15 cellular contexts compared by ENCODE assay signal in the genomic region with DNA sequence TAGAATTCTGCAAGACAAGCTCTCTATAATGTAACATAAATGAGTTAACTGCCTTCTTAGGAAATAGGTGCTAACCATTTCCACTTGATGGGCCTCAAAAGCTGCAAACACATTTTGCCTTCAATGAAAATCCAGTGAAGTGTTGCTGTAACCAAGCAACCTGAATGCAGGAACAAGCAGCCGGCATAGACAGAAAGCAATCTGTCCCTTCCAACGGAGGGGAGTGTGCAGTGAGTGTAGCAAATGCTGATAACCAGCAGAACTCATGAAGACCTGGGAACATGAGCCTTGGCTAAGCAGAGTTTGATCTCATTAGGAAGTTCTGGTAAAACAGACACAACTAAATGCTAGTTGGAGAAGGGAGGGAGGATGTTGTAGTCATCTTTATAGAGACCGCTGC.
A peak's percentile ranks its signal among the peaks of the same experiment; 100 is the strongest.
DNase-seq lines count a peak whose midpoint lies in the region; ATAC-seq and TF ChIP-seq lines count a peak whose summit lies in the region.
"Had no signal": no experiment of that assay in that cellular context is flagged by ENCODE, and none has a peak within 500 bp of the region (broad histone marks: within the 10 kb centered on the region; RNA-seq: fewer than 3 reads in every experiment).

No MANE protein-coding gene starts in this region.

- H3K4me1 Mint-ChIP-seq in nephron: peaks cover 5% of the 10 kb centered on the region
- H3K4me1 Mint-ChIP-seq in naive thymus-derived CD4-positive, alpha-beta T cell: no peaks in the 10 kb centered on the region
- H3K4me1 Mint-ChIP-seq: activated CD8-positive, alpha-beta memory T cell treated with anti-CD3 and anti-CD28 coated beads, Interleukin-2, amount 10 ng/mL, durations not matched to agents 7 days and 5 days; WTC11 had no signal

- H3K4me1 ChIP-seq in BLaER1 (peaks cover 12% of the 10 kb centered on the region), suprapubic skin (no peaks in the 10 kb centered on the region)
- H3K4me1 ChIP-seq in naive thymus-derived CD4-positive, alpha-beta T cell (ENCODE audit: control insufficient read depth in 2 of 2, insufficient read depth in 2 of 2, low read length in 2 of 2): no peaks in the 10 kb centered on the region
- H3K4me1 ChIP-seq: right atrium auricular region had no signal

- no peaks in the 10 kb centered on the region for H3K27me3 ChIP-seq in BLaER1
- no peaks in the 10 kb centered on the region for H3K27me3 ChIP-seq in suprapubic skin
- no peaks in the 10 kb centered on the region for H3K27me3 ChIP-seq in naive thymus-derived CD4-positive, alpha-beta T cell (ENCODE audit: control insufficient read depth in 2 of 2, insufficient read depth in 2 of 2, low read length in 2 of 2)
- H3K27me3 ChIP-seq: right atrium auricular region had no signal

- peak; percentile 37 for DNase-seq in NCI-H128 (lab: John Stamatoyannopoulos, UW; ENCODE audit: unreplicated experiment)
- DNase-seq in NCI-H82 (lab: John Stamatoyannopoulos, UW): peak; percentile 82
- DNase-seq in left lobe of liver (ENCODE audit: low spot score): no peak
- no peak for DNase-seq in suprapubic skin (ENCODE audit: low spot score in 2 of 2)
- DNase-seq in naive thymus-derived CD4-positive, alpha-beta T cell: no peak
- DNase-seq: activated CD8-positive, alpha-beta memory T cell treated with anti-CD3 and anti-CD28 coated beads, Interleukin-2, amount 10 ng/mL, durations not matched to agents 7 days and 5 days; activated naive CD4-positive, alpha-beta T cell; left cardiac atrium; NCI-H510A treated with DMSO at 0.1 percent for 48 hours; stimulated activated CD4-positive, alpha-beta T cell treated with anti-CD3 and anti-CD28 coated beads, Interleukin-1b, Interleukin-23, amount 100 ng/mL, for 48 hours had no signal

- no peaks in the 10 kb centered on the region for H3K36me3 Mint-ChIP-seq in nephron (ENCODE audit: low read depth)
- H3K36me3 Mint-ChIP-seq in naive thymus-derived CD4-positive, alpha-beta T cell: peaks cover 0 to 7% (median 0%) of the 10 kb centered on the region in 5 donors
- H3K36me3 Mint-ChIP-seq: activated CD8-positive, alpha-beta memory T cell treated with anti-CD3 and anti-CD28 coated beads, Interleukin-2, amount 10 ng/mL, durations not matched to agents 7 days and 5 days had no signal

- TF ChIP-seq EP300 in suprapubic skin (IDR thresholded peaks at IDR 0.05): no peak

- peaks cover 18% of the 10 kb centered on the region for H3K9me3 Mint-ChIP-seq in nephron
- peaks cover 0 to 17% (median 8%) of the 10 kb centered on the region in 11 donors for H3K9me3 Mint-ChIP-seq in naive thymus-derived CD4-positive, alpha-beta T cell

- no peaks in the 10 kb centered on the region for H4K20me1 ChIP-seq in BLaER1

- ATAC-seq in left lobe of liver (no peak), HG02885 (IDR thresholded peaks at IDR 0.05; ENCODE audit: poor library complexity, unreplicated experiment) (no peak)
- no peak for ATAC-seq in naive thymus-derived CD4-positive, alpha-beta T cell
- ATAC-seq: activated CD8-positive, alpha-beta memory T cell treated with anti-CD3 and anti-CD28 coated beads, Interleukin-2, amount 10 ng/mL, durations not matched to agents 7 days and 5 days; left cardiac atrium; WTC11 had no signal

- H3K36me3 ChIP-seq in BLaER1: no peaks in the 10 kb centered on the region
- H3K36me3 ChIP-seq in suprapubic skin: no peaks in the 10 kb centered on the region
- H3K36me3 ChIP-seq in naive thymus-derived CD4-positive, alpha-beta T cell (ENCODE audit: control insufficient read depth in 2 of 3, insufficient read depth in 3 of 3, low read length in 3 of 3): no peaks in the 10 kb centered on the region
- H3K36me3 ChIP-seq: right atrium auricular region had no signal

- peak overlapping the region; percentile 6 to 23 (median 21) for H3K27ac Mint-ChIP-seq in nephron
- H3K27ac Mint-ChIP-seq in naive thymus-derived CD4-positive, alpha-beta T cell: no peak overlapping the region
- H3K27ac Mint-ChIP-seq: activated CD8-positive, alpha-beta memory T cell treated with anti-CD3 and anti-CD28 coated beads, Interleukin-2, amount 10 ng/mL, durations not matched to agents 7 days and 5 days; WTC11 had no signal

- H3K4me3 ChIP-seq in BLaER1: no peak overlapping the region
- H3K4me3 ChIP-seq in suprapubic skin: no peak overlapping the region
- no peak overlapping the region for H3K4me3 ChIP-seq in naive thymus-derived CD4-positive, alpha-beta T cell (ENCODE audit: low read length)
- H3K4me3 ChIP-seq: right atrium auricular region had no signal

- peak overlapping the region; percentile 33; the same call in 1 of the 2 replicates for H3K4me2 ChIP-seq in BLaER1

- no peak overlapping the region for H3K9ac ChIP-seq in BLaER1

- no peak overlapping the region for H3K4me3 Mint-ChIP-seq in nephron
- H3K4me3 Mint-ChIP-seq in naive thymus-derived CD4-positive, alpha-beta T cell: no peak overlapping the region
- H3K4me3 Mint-ChIP-seq: activated CD8-positive, alpha-beta memory T cell treated with anti-CD3 and anti-CD28 coated beads, Interleukin-2, amount 10 ng/mL, durations not matched to agents 7 days and 5 days; WTC11 had no signal

- peaks cover 4% of the 10 kb centered on the region for H3K9me3 ChIP-seq in BLaER1
- no peaks in the 10 kb centered on the region for H3K9me3 ChIP-seq in suprapubic skin
- no peaks in the 10 kb centered on the region for H3K9me3 ChIP-seq in naive thymus-derived CD4-positive, alpha-beta T cell (ENCODE audit: control insufficient read depth in 2 of 3, low read length in 3 of 3)

- TF ChIP-seq CTCF in nephron (IDR thresholded peaks at IDR 0.05; ENCODE audit: unreplicated experiment in 3 of 3): no peak
- no peak for TF ChIP-seq CTCF in suprapubic skin (IDR thresholded peaks at IDR 0.05)

- H3K27me3 Mint-ChIP-seq in nephron (ENCODE audit: low read depth): no peaks in the 10 kb centered on the region
- H3K27me3 Mint-ChIP-seq in naive thymus-derived CD4-positive, alpha-beta T cell: no peaks in the 10 kb centered on the region
- H3K27me3 Mint-ChIP-seq: activated CD8-positive, alpha-beta memory T cell treated with anti-CD3 and anti-CD28 coated beads, Interleukin-2, amount 10 ng/mL, durations not matched to agents 7 days and 5 days had no signal

- intact Hi-C loops in naive thymus-derived CD4-positive, alpha-beta T cell (cut with micrococcal nuclease): no loop called here

- POLR2A ChIA-PET in naive thymus-derived CD4-positive, alpha-beta T cell (lab: Charles Lee): no interaction called here

- TF ChIP-seq POLR2A in suprapubic skin (IDR thresholded peaks at IDR 0.05): no peak

- WGBS in suprapubic skin: 69% methylated on average over 3 of the region's 3 CpGs

- CTCF ChIA-PET in naive thymus-derived CD4-positive, alpha-beta T cell (lab: Charles Lee): no interaction called here

- no peak overlapping the region for H3K27ac ChIP-seq in BLaER1
- H3K27ac ChIP-seq in suprapubic skin: no peak overlapping the region
- H3K27ac ChIP-seq in naive thymus-derived CD4-positive, alpha-beta T cell (ENCODE audit: low read depth, low read length): no peak overlapping the region
- H3K27ac ChIP-seq: right atrium auricular region had no signal

Comparison
In these comparisons a context has a peak if more than half of its experiments do, and no peak if none do; other contexts are left out.
1. DNase-seq: peak in NCI-H128 (single experiment) and NCI-H82 (single experiment); none in left lobe of liver (single experiment), suprapubic skin (0 of 2) and naive thymus-derived CD4-positive, alpha-beta T cell (0 of 9).
2. H3K27ac Mint-ChIP-seq: peak in nephron (3 of 3); none in naive thymus-derived CD4-positive, alpha-beta T cell (0 of 9).